In genomic region chr17:33785281-33785680, GRCh38 we compare ENCODE assay signal across 27 cellular contexts.
"Had no signal": no experiment of that assay in that cellular context is flagged by ENCODE, and none has a peak within 500 bp of the region (broad histone marks: within the 10 kb centered on the region; RNA-seq: fewer than 3 reads in every experiment).

No MANE protein-coding gene starts in this region.

- H3K4me3 ChIP-seq: stomach, suprapubic skin, testis, thoracic aorta, thyroid gland, tibial artery, tibial nerve, transverse colon, upper lobe of left lung, upper lobe of right lung, uterus, vagina had no signal

- H3K4me1 ChIP-seq: stomach, suprapubic skin, testis, tibial artery, tibial nerve, transverse colon, upper lobe of left lung, upper lobe of right lung, uterus, vagina had no signal

- H3K27ac ChIP-seq: stomach, suprapubic skin, testis, thoracic aorta, thyroid gland, tibial artery, tibial nerve, transverse colon, upper lobe of left lung, upper lobe of right lung, uterus, vagina had no signal

- DNase-seq: stimulated activated CD4-positive, alpha-beta T cell treated with anti-CD3 and anti-CD28 coated beads, Interleukin-2, amount 100 ng/mL, for 24 hours; stimulated activated CD4-positive, alpha-beta T cell treated with anti-CD3 and anti-CD28 coated beads, Interleukin-2, amount 100 ng/mL, for 48 hours; stimulated activated CD4-positive, alpha-beta T cell treated with anti-CD3 and anti-CD28 coated beads, Interleukin-4, amount 100 ng/mL, for 1 hour; stimulated activated CD4-positive, alpha-beta T cell treated with anti-CD3 and anti-CD28 coated beads, Interleukin-4, amount 100 ng/mL, for 24 hours; stimulated activated CD4-positive, alpha-beta T cell treated with anti-CD3 and anti-CD28 coated beads, Interleukin-4, amount 100 ng/mL, for 4 hours; stimulated activated CD8-positive, alpha-beta memory T cell treated with anti-CD3 and anti-CD28 coated beads, Interleukin-4, amount 100 ng/mL, for 48 hours; stimulated activated naive B cell treated with anti-CD40 and anti-IgM and Interleukin-4, amounts not matched to agents 10 μg/mL and 1 μg/mL and 100 μg/mL, for 72 hours; stimulated activated naive CD4-positive, alpha-beta T cell; stimulated activated naive CD4-positive, alpha-beta T cell treated with Interleukin-2 at 50 U/mL for 16 hours; stimulated activated naive CD8-positive, alpha-beta T cell treated with anti-CD3 and anti-CD28 coated beads, Interleukin-15, amount 100 ng/mL, for 72 hours; stimulated activated naive CD8-positive, alpha-beta T cell treated with anti-CD3 and anti-CD28 coated beads, Interleukin-15, Interleukin-2, amounts not matched to agents 100 U/mL and 50 U/mL, for 24 hours; stomach; substantia nigra; testis; thyroid gland; tibial artery; transverse colon; upper lobe of left lung; upper lobe of right lung; uterus had no signal

- FAIRE-seq: urothelium cell line had no signal

- ATAC-seq: stimulated activated effector memory CD8-positive, alpha-beta T cell treated with anti-CD3 and anti-CD28 coated beads, Interleukin-12 subunit alpha, Interleukin-12 subunit beta, amount 100 ng/mL, for 72 hours; stimulated activated memory B cell treated with anti-CD40 and anti-IgM and Interleukin-4, amounts not matched to agents 10 μg/mL and 1 μg/mL and 100 μg/mL, for 72 hours; stimulated activated naive B cell treated with anti-CD40 and anti-IgM and Interleukin-4, amounts not matched to agents 10 μg/mL and 1 μg/mL and 100 μg/mL, for 72 hours; stimulated activated naive CD8-positive, alpha-beta T cell treated with anti-CD3 and anti-CD28 coated beads, Interleukin-15, amount 100 ng/mL, for 72 hours; stimulated activated naive CD8-positive, alpha-beta T cell treated with anti-CD3 and anti-CD28 coated beads, Interleukin-15, Interleukin-2, amounts not matched to agents 100 U/mL and 50 U/mL, for 24 hours; upper lobe of right lung had no signal

- H3K27me3 ChIP-seq: testis, thyroid gland, tibial nerve, upper lobe of left lung, upper lobe of right lung, uterus, vagina had no signal

- H3K36me3 ChIP-seq: stomach, suprapubic skin, thoracic aorta, thyroid gland, tibial artery, tibial nerve, transverse colon, upper lobe of left lung, upper lobe of right lung, uterus, vagina had no signal

- H3K9me3 ChIP-seq: stomach, suprapubic skin, testis, thoracic aorta, thyroid gland, tibial artery, tibial nerve, transverse colon, upper lobe of left lung, upper lobe of right lung, uterus, vagina had no signal
